ENCODE assay signal across 8 cellular contexts in genomic region chr16:81204794-81205680, GRCh38. TPM values are rescaled to one million over a fixed set of nuclear protein-coding genes. Genes with fewer than 3 reads are reported as not detected.
DNase-seq lines count a peak whose midpoint lies in the region; ATAC-seq and TF ChIP-seq lines count a peak whose summit lies in the region.

No MANE protein-coding gene starts in this region.

- H3K27ac Mint-ChIP-seq in activated CD8-positive, alpha-beta memory T cell treated with anti-CD3 and anti-CD28 coated beads, Interleukin-2, amount 10 ng/mL, durations not matched to agents 7 days and 5 days, result no peak overlapping the region
- no peak overlapping the region for H3K27ac Mint-ChIP-seq in activated CD8-positive, alpha-beta T cell treated with anti-CD3 and anti-CD28 coated beads, Interleukin-2, amount 10 ng/mL, durations not matched to agents 7 days and 5 days

- peak; percentile 88 for TF ChIP-seq CTCF in fibroblast of the aortic adventitia (IDR thresholded peaks at IDR 0.05; ENCODE audit: insufficient read depth, low read length)

- ATAC-seq in activated CD8-positive, alpha-beta memory T cell treated with anti-CD3 and anti-CD28 coated beads, Interleukin-2, amount 10 ng/mL, durations not matched to agents 7 days and 5 days, result no peak
- ATAC-seq in activated CD8-positive, alpha-beta T cell treated with anti-CD3 and anti-CD28 coated beads, Interleukin-2, amount 10 ng/mL, durations not matched to agents 7 days and 5 days, result no peak
- ATAC-seq in HG03196 (IDR thresholded peaks at IDR 0.05; ENCODE audit: unreplicated experiment), result no peak

- no peaks in the 10 kb centered on the region for H3K9me3 Mint-ChIP-seq in activated CD8-positive, alpha-beta memory T cell treated with anti-CD3 and anti-CD28 coated beads, Interleukin-2, amount 10 ng/mL, durations not matched to agents 7 days and 5 days (ENCODE audit: low read depth)
- no peaks in the 10 kb centered on the region for H3K9me3 Mint-ChIP-seq in activated CD8-positive, alpha-beta T cell treated with anti-CD3 and anti-CD28 coated beads, Interleukin-2, amount 10 ng/mL, durations not matched to agents 7 days and 5 days (ENCODE audit: insufficient read depth)

- peaks cover 26% of the 10 kb centered on the region for H3K27me3 Mint-ChIP-seq in activated CD8-positive, alpha-beta memory T cell treated with anti-CD3 and anti-CD28 coated beads, Interleukin-2, amount 10 ng/mL, durations not matched to agents 7 days and 5 days
- peaks cover 4% of the 10 kb centered on the region for H3K27me3 Mint-ChIP-seq in activated CD8-positive, alpha-beta T cell treated with anti-CD3 and anti-CD28 coated beads, Interleukin-2, amount 10 ng/mL, durations not matched to agents 7 days and 5 days (ENCODE audit: low read depth)

- no peak overlapping the region for H3K4me3 ChIP-seq in fibroblast of the aortic adventitia (ENCODE audit: low read depth, low read length)

- POLR2A ChIA-PET in activated CD8-positive, alpha-beta T cell treated with anti-CD3 and anti-CD28 coated beads, Interleukin-2, amount 10 ng/mL, durations not matched to agents 7 days and 5 days (lab: Charles Lee), result no interaction called here

- CTCF ChIA-PET in activated CD8-positive, alpha-beta memory T cell treated with anti-CD3 and anti-CD28 coated beads, Interleukin-2, amount 10 ng/mL, durations not matched to agents 7 days and 5 days (lab: Charles Lee), result interaction anchor here (0.6 to 1.7 kb wide), 17 partner anchors 10 to 714 kb away, joined by 3 to 14 read pairs (median 5); partner anchors contain the start of genes BCO1 and GAN
- CTCF ChIA-PET in activated CD8-positive, alpha-beta T cell treated with anti-CD3 and anti-CD28 coated beads, Interleukin-2, amount 10 ng/mL, durations not matched to agents 7 days and 5 days (lab: Charles Lee), result interaction anchor here (0.6 to 1.8 kb wide), 12 partner anchors 11 to 832 kb away, joined by 3 to 7 read pairs (median 4); partner anchors contain the start of gene GAN

- H3K4me3 Mint-ChIP-seq in activated CD8-positive, alpha-beta memory T cell treated with anti-CD3 and anti-CD28 coated beads, Interleukin-2, amount 10 ng/mL, durations not matched to agents 7 days and 5 days, result no peak overlapping the region
- H3K4me3 Mint-ChIP-seq in activated CD8-positive, alpha-beta T cell treated with anti-CD3 and anti-CD28 coated beads, Interleukin-2, amount 10 ng/mL, durations not matched to agents 7 days and 5 days, result no peak overlapping the region

- no peaks in the 10 kb centered on the region for H3K36me3 Mint-ChIP-seq in activated CD8-positive, alpha-beta memory T cell treated with anti-CD3 and anti-CD28 coated beads, Interleukin-2, amount 10 ng/mL, durations not matched to agents 7 days and 5 days
- no peaks in the 10 kb centered on the region for H3K36me3 Mint-ChIP-seq in activated CD8-positive, alpha-beta T cell treated with anti-CD3 and anti-CD28 coated beads, Interleukin-2, amount 10 ng/mL, durations not matched to agents 7 days and 5 days (ENCODE audit: low read depth)

- no peaks in the 10 kb centered on the region for H3K4me1 Mint-ChIP-seq in activated CD8-positive, alpha-beta memory T cell treated with anti-CD3 and anti-CD28 coated beads, Interleukin-2, amount 10 ng/mL, durations not matched to agents 7 days and 5 days
- H3K4me1 Mint-ChIP-seq in activated CD8-positive, alpha-beta T cell treated with anti-CD3 and anti-CD28 coated beads, Interleukin-2, amount 10 ng/mL, durations not matched to agents 7 days and 5 days (ENCODE audit: low read depth), result no peaks in the 10 kb centered on the region

- DNase-seq in activated CD8-positive, alpha-beta memory T cell treated with anti-CD3 and anti-CD28 coated beads for 24 hours, result peak; percentile 60
- no peak for DNase-seq in activated CD8-positive, alpha-beta memory T cell treated with anti-CD3 and anti-CD28 coated beads, Interleukin-2, amount 10 ng/mL, durations not matched to agents 7 days and 5 days
- DNase-seq in NCI-H1105 treated with DMSO at 0.1 percent for 48 hours (lab: John Stamatoyannopoulos, UW) (peak; percentile 10), fibroblast of the aortic adventitia (ENCODE audit: low read depth) (peak; percentile 83), occipital lobe (lab: John Stamatoyannopoulos, UW) (peak; percentile 9), NCI-H2029 (lab: John Stamatoyannopoulos, UW) (no peak)
- DNase-seq in activated CD8-positive, alpha-beta T cell treated with anti-CD3 and anti-CD28 coated beads, Interleukin-2, amount 10 ng/mL, durations not matched to agents 7 days and 5 days, result peak; percentile 38

RNA-seq across cellular contexts. Expression of gene BCO1, which starts 33.5 kb away (rescaled TPM):
- total RNA-seq in activated CD8-positive, alpha-beta memory T cell treated with anti-CD3 and anti-CD28 coated beads, Interleukin-2, amount 10 ng/mL, durations not matched to agents 7 days and 5 days, result not detected
- total RNA-seq in activated CD8-positive, alpha-beta T cell treated with anti-CD3 and anti-CD28 coated beads, Interleukin-2, amount 10 ng/mL, durations not matched to agents 7 days and 5 days, result not detected
- total RNA-seq in fibroblast of the aortic adventitia (ENCODE audit: low replicate concordance), result not detected in 2 replicates
- 0.31 TPM for total RNA-seq in occipital lobe

Comparison
In these comparisons a context has a peak if more than half of its experiments do, and no peak if none do; other contexts are left out.
1. DNase-seq: peak in activated CD8-positive, alpha-beta memory T cell treated with anti-CD3 and anti-CD28 coated beads for 24 hours (single experiment), NCI-H1105 treated with DMSO at 0.1 percent for 48 hours (single experiment), activated CD8-positive, alpha-beta T cell treated with anti-CD3 and anti-CD28 coated beads, Interleukin-2, amount 10 ng/mL, durations not matched to agents 7 days and 5 days (single experiment), fibroblast of the aortic adventitia (single experiment) and occipital lobe (single experiment); none in activated CD8-positive, alpha-beta memory T cell treated with anti-CD3 and anti-CD28 coated beads, Interleukin-2, amount 10 ng/mL, durations not matched to agents 7 days and 5 days (single experiment) and NCI-H2029 (single experiment).